Comparison of ENCODE assay signal across 14 cellular contexts in genomic region chr6:107361568-107362270, GRCh38.
A peak's percentile ranks its signal among the peaks of the same experiment; 100 is the strongest.
DNase-seq lines count a peak whose midpoint lies in the region; ATAC-seq, FAIRE-seq and TF ChIP-seq lines count a peak whose summit lies in the region.
"Had no signal": no experiment of that assay in that cellular context is flagged by ENCODE, and none has a peak within 500 bp of the region (broad histone marks: within the 10 kb centered on the region; RNA-seq: fewer than 3 reads in every experiment).

No MANE protein-coding gene starts in this region.

- peaks cover 9 to 12% of the 10 kb centered on the region in 2 experiments for H3K4me1 Mint-ChIP-seq in H9
- H3K4me1 Mint-ChIP-seq in astrocyte (ENCODE audit: low read depth, unreplicated experiment): peaks cover 12% of the 10 kb centered on the region
- no peaks in the 10 kb centered on the region for H3K4me1 Mint-ChIP-seq in activated T-helper 17 cell treated with anti-CD3 and anti-CD28 coated beads, Interleukin-2, amount 50 U/mL, for 72 hours

- no peak for FAIRE-seq in astrocyte (lab: Jason Lieb, UNC)

- H2BK120ac ChIP-seq in H9 (ENCODE audit: low read depth, low read length, poor library complexity, severe bottlenecking): no peak overlapping the region

- H2BK15ac ChIP-seq in H9 (ENCODE audit: low read depth, low read length): no peak overlapping the region

- H3K4me2 ChIP-seq in H9 (ENCODE audit: insufficient read depth, insufficient read length, low read length): no peak overlapping the region
- H3K4me2 ChIP-seq in astrocyte (ENCODE audit: low read length): peak overlapping the region; percentile 46
- H3K4me2 ChIP-seq: smooth muscle cell had no signal

- H4K20me1 ChIP-seq in H9 (ENCODE audit: control insufficient read depth, insufficient read depth, insufficient read length): no peaks in the 10 kb centered on the region
- peaks cover 27% of the 10 kb centered on the region for H4K20me1 ChIP-seq in astrocyte (ENCODE audit: insufficient read depth, low read length)

- H3K9me3 ChIP-seq in H9 (ENCODE audit: control insufficient read depth, low read depth, low read length) (no peaks in the 10 kb centered on the region), astrocyte (ENCODE audit: insufficient read depth, low read depth, low read length) (no peaks in the 10 kb centered on the region)

- peaks cover 12 to 19% (median 14%) of the 10 kb centered on the region in 3 experiments for H3K36me3 Mint-ChIP-seq in H9 (ENCODE audit: insufficient read depth in 1 of 3, low read depth in 3 of 3)
- H3K36me3 Mint-ChIP-seq in astrocyte (ENCODE audit: low read depth, unreplicated experiment): peaks cover 6% of the 10 kb centered on the region
- H3K36me3 Mint-ChIP-seq in activated T-helper 17 cell treated with anti-CD3 and anti-CD28 coated beads, Interleukin-2, amount 50 U/mL, for 72 hours (ENCODE audit: low read depth): peaks cover 20% of the 10 kb centered on the region

- WGBS in H9 (ENCODE audit: extremely low coverage, insufficient read length, low lambda C conversion rate): 100% methylated on average over 1 of the region's 3 CpGs

- H3K4me3 Mint-ChIP-seq in H9 (no peak overlapping the region), astrocyte (ENCODE audit: unreplicated experiment) (no peak overlapping the region)
- H3K4me3 Mint-ChIP-seq in activated T-helper 17 cell treated with anti-CD3 and anti-CD28 coated beads, Interleukin-2, amount 50 U/mL, for 72 hours: no peak overlapping the region

- peak overlapping the region; percentile 11; the same call in 1 of the 2 replicates for H3K14ac ChIP-seq in H9 (ENCODE audit: insufficient read depth, low read length)

- no peak overlapping the region for H2BK20ac ChIP-seq in H9 (ENCODE audit: low read depth, low read length, poor library complexity, severe bottlenecking)

- no peak overlapping the region for H3T11ph ChIP-seq in H9 (ENCODE audit: low read length)

- peaks cover 2% of the 10 kb centered on the region for H3K36me3 ChIP-seq in astrocyte (ENCODE audit: insufficient read depth, low read length)
- H3K36me3 ChIP-seq in kidney epithelial cell (ENCODE audit: control insufficient read depth, insufficient read depth, low read length): no peaks in the 10 kb centered on the region

- no peak overlapping the region for H3K4me3 ChIP-seq in astrocyte (ENCODE audit: insufficient read depth, low read depth, low read length)
- no peak overlapping the region for H3K4me3 ChIP-seq in kidney epithelial cell (ENCODE audit: low read depth, low read length)
- H3K4me3 ChIP-seq: smooth muscle cell had no signal

- no peak overlapping the region for H3K4ac ChIP-seq in H9 (ENCODE audit: low read depth, low read length)

- H3K56ac ChIP-seq in H9 (ENCODE audit: insufficient read length, low read depth, low read length): no peak overlapping the region

- no peak overlapping the region for H3K27ac ChIP-seq in H9 (ENCODE audit: insufficient read length, low read depth, low read length)
- no peak overlapping the region for H3K27ac ChIP-seq in astrocyte (ENCODE audit: low read depth, low read length)

- peak overlapping the region; percentile 29 for H3K18ac ChIP-seq in H9 (ENCODE audit: insufficient read length, low read depth, low read length)

- no peaks in the 10 kb centered on the region; the same call in 1 of the 2 replicates for H3K4me1 ChIP-seq in H9 (ENCODE audit: insufficient read depth, low read length)
- peaks cover 7% of the 10 kb centered on the region for H3K4me1 ChIP-seq in astrocyte (ENCODE audit: insufficient read depth, low read length)

- H3K79me1 ChIP-seq in H9 (ENCODE audit: insufficient read depth, low read depth, low read length, poor library complexity, severe bottlenecking): no peaks in the 10 kb centered on the region

- H2AFZ ChIP-seq in H9 (ENCODE audit: low read length): no peak overlapping the region
- no peak overlapping the region for H2AFZ ChIP-seq in astrocyte (ENCODE audit: low read depth, low read length)

- H4K91ac ChIP-seq in H9 (ENCODE audit: insufficient read length, low read depth, low read length): no peak overlapping the region

- H3K23me2 ChIP-seq in H9 (ENCODE audit: insufficient read length, low read depth, low read length, poor library complexity, severe bottlenecking): no peaks in the 10 kb centered on the region

- no peak overlapping the region for H2BK12ac ChIP-seq in H9 (ENCODE audit: insufficient read length, low read depth, low read length)

- no peak for ATAC-seq in stimulated activated naive CD8-positive, alpha-beta T cell treated with anti-CD3 and anti-CD28 coated beads, Interleukin-15, Interleukin-2, amounts not matched to agents 100 U/mL and 50 U/mL, for 24 hours
- ATAC-seq in activated T-helper 17 cell treated with anti-CD3 and anti-CD28 coated beads, Interleukin-2, amount 50 U/mL, for 72 hours (replicated peaks): no peak
- no peak for ATAC-seq in esophagus mucosa
- ATAC-seq: SK-N-SH treated with all-trans-retinoic acid at 6 μM for 48 hours had no signal

- TF ChIP-seq CTCF in H9 (conservative IDR thresholded peaks at IDR 0.05) (no peak), astrocyte (IDR thresholded peaks at IDR 0.05; ENCODE audit: insufficient read depth, low read depth, low read length) (no peak), kidney epithelial cell (IDR thresholded peaks at IDR 0.05; ENCODE audit: insufficient read depth, low read length, poor library complexity, severe bottlenecking) (no peak)

- no peak overlapping the region for H2AK5ac ChIP-seq in H9 (ENCODE audit: insufficient read length, low read length)

- no peak overlapping the region for H3K9ac ChIP-seq in H9 (ENCODE audit: extremely low read depth, insufficient read length, low read length)
- H3K9ac ChIP-seq in astrocyte (ENCODE audit: low read length): no peak overlapping the region

- DNase-seq in A172 (ENCODE audit: low spot score) (peak; percentile 46), H9 (no peak), astrocyte (ENCODE audit: low read depth) (peak; percentile 85), kidney epithelial cell (ENCODE audit: low read depth) (peak; percentile 43), Kasumi-1 (lab: John Stamatoyannopoulos, UW) (no peak)
- DNase-seq in stimulated activated naive CD8-positive, alpha-beta T cell treated with anti-CD3 and anti-CD28 coated beads, Interleukin-15, Interleukin-2, amounts not matched to agents 100 U/mL and 50 U/mL, for 24 hours: no peak
- DNase-seq: activated T-cell treated with anti-CD3 and anti-CD28 coated beads for 4 hours, amniotic stem cell, NCI-H1694 treated with DMSO at 0.1 percent for 48 hours, trophoblast cell had no signal

- H3K23ac ChIP-seq in H9 (ENCODE audit: insufficient read length, low read depth, low read length): no peak overlapping the region

- H2BK5ac ChIP-seq in H9 (ENCODE audit: insufficient read length, low read length): no peak overlapping the region

- no peak overlapping the region for H4K5ac ChIP-seq in H9 (ENCODE audit: insufficient read length, low read depth, low read length)

- no peaks in the 10 kb centered on the region for H3K27me3 ChIP-seq in H9 (ENCODE audit: insufficient read depth, low read length)
- no peaks in the 10 kb centered on the region for H3K27me3 ChIP-seq in astrocyte (ENCODE audit: insufficient read depth, low read length)
- H3K27me3 ChIP-seq in kidney epithelial cell (ENCODE audit: control insufficient read depth, insufficient read depth, low read length): no peaks in the 10 kb centered on the region

- H3K79me2 ChIP-seq in H9 (ENCODE audit: insufficient read depth, low read length): no peaks in the 10 kb centered on the region
- no peaks in the 10 kb centered on the region for H3K79me2 ChIP-seq in astrocyte (ENCODE audit: insufficient read depth, low read length)

- H3K27ac Mint-ChIP-seq in H9 (peak overlapping the region in 2 of 3 experiments; percentile 40 to 48; a peak in 5 of 7 replicates), astrocyte (ENCODE audit: unreplicated experiment) (peak overlapping the region; percentile 10)
- no peak overlapping the region for H3K27ac Mint-ChIP-seq in activated T-helper 17 cell treated with anti-CD3 and anti-CD28 coated beads, Interleukin-2, amount 50 U/mL, for 72 hours

- peaks cover 5 to 6% of the 10 kb centered on the region in 2 experiments; a peak in 3 of 5 replicates for H3K9me3 Mint-ChIP-seq in H9
- H3K9me3 Mint-ChIP-seq in astrocyte (ENCODE audit: unreplicated experiment): peaks cover 7% of the 10 kb centered on the region
- peaks cover 4% of the 10 kb centered on the region for H3K9me3 Mint-ChIP-seq in activated T-helper 17 cell treated with anti-CD3 and anti-CD28 coated beads, Interleukin-2, amount 50 U/mL, for 72 hours

- no peak overlapping the region for H4K8ac ChIP-seq in H9 (replicated peaks; ENCODE audit: insufficient read length, low read depth, low read length)

- H3K27me3 Mint-ChIP-seq in H9 (ENCODE audit: low read depth) (no peaks in the 10 kb centered on the region), astrocyte (ENCODE audit: low read depth, unreplicated experiment) (no peaks in the 10 kb centered on the region)
- H3K27me3 Mint-ChIP-seq in activated T-helper 17 cell treated with anti-CD3 and anti-CD28 coated beads, Interleukin-2, amount 50 U/mL, for 72 hours: no peaks in the 10 kb centered on the region

Comparison
In these comparisons a context has a peak if more than half of its experiments do, and no peak if none do; other contexts are left out.
1. DNase-seq: peak in A172 (single experiment), astrocyte (single experiment) and kidney epithelial cell (single experiment); none in H9 (single experiment), Kasumi-1 (0 of 2) and stimulated activated naive CD8-positive, alpha-beta T cell treated with anti-CD3 and anti-CD28 coated beads, Interleukin-15, Interleukin-2, amounts not matched to agents 100 U/mL and 50 U/mL, for 24 hours (single experiment).